15 cellular contexts compared by ENCODE assay signal in genomic region chr1:22884806-22885559, GRCh38.
DNase-seq lines count a peak whose midpoint lies in the region; ATAC-seq lines count a peak whose summit lies in the region.
"Had no signal": no experiment of that assay in that cellular context is flagged by ENCODE, and none has a peak within 500 bp of the region (broad histone marks: within the 10 kb centered on the region; RNA-seq: fewer than 3 reads in every experiment).

No MANE protein-coding gene starts in this region.

- no peak overlapping the region for H3K27ac Mint-ChIP-seq in activated naive CD4-positive, alpha-beta T cell treated with anti-CD3 and anti-CD28 coated beads, Interleukin-2, amount 10 ng/mL, durations not matched to agents 7 days and 5 days
- peak overlapping the region in 1 of 3 donors; percentile 64 for H3K27ac Mint-ChIP-seq in IgD-negative memory B cell
- peak overlapping the region; percentile 66 for H3K27ac Mint-ChIP-seq in activated naive CD8-positive, alpha-beta T cell treated with anti-CD3 and anti-CD28 coated beads, Interleukin-2, amount 10 ng/mL, durations not matched to agents 7 days and 5 days

- CTCF ChIA-PET in activated naive CD4-positive, alpha-beta T cell treated with anti-CD3 and anti-CD28 coated beads, Interleukin-2, amount 10 ng/mL, durations not matched to agents 7 days and 5 days (lab: Charles Lee), result interaction anchor here (1.0 kb wide), 2 partner anchors 9 to 180 kb away, joined by 3 read pairs; no protein-coding TSS in a partner anchor

- no peaks in the 10 kb centered on the region for H3K9me3 Mint-ChIP-seq in activated naive CD4-positive, alpha-beta T cell treated with anti-CD3 and anti-CD28 coated beads, Interleukin-2, amount 10 ng/mL, durations not matched to agents 7 days and 5 days
- H3K9me3 Mint-ChIP-seq in IgD-negative memory B cell, result no peaks in the 10 kb centered on the region
- H3K9me3 Mint-ChIP-seq in activated naive CD8-positive, alpha-beta T cell treated with anti-CD3 and anti-CD28 coated beads, Interleukin-2, amount 10 ng/mL, durations not matched to agents 7 days and 5 days, result no peaks in the 10 kb centered on the region

- peaks cover 29% of the 10 kb centered on the region for H3K27me3 Mint-ChIP-seq in activated naive CD4-positive, alpha-beta T cell treated with anti-CD3 and anti-CD28 coated beads, Interleukin-2, amount 10 ng/mL, durations not matched to agents 7 days and 5 days
- peaks cover 3% of the 10 kb centered on the region for H3K27me3 Mint-ChIP-seq in IgD-negative memory B cell
- H3K27me3 Mint-ChIP-seq in activated naive CD8-positive, alpha-beta T cell treated with anti-CD3 and anti-CD28 coated beads, Interleukin-2, amount 10 ng/mL, durations not matched to agents 7 days and 5 days, result peaks cover 10% of the 10 kb centered on the region

- peak; percentile 45 for DNase-seq in activated naive CD4-positive, alpha-beta T cell treated with anti-CD3 and anti-CD28 coated beads, Interleukin-2, amount 10 ng/mL, durations not matched to agents 7 days and 5 days
- DNase-seq in activated naive CD4-positive, alpha-beta T cell treated with Interleukin-2 at 50 U/mL for 16 hours, result no peak
- peak; percentile 53 for DNase-seq in activated naive CD8-positive, alpha-beta T cell treated with anti-CD3 and anti-CD28 coated beads, Interleukin-2, amount 10 ng/mL, durations not matched to agents 7 days and 5 days
- DNase-seq in stimulated activated naive CD8-positive, alpha-beta T cell treated with anti-CD3 and anti-CD28 coated beads, Interleukin-15, Interleukin-2, amounts not matched to agents 100 U/mL and 50 U/mL, for 24 hours, result peak; percentile 21
- no peak for DNase-seq in pons (ENCODE audit: low spot score)
- no peak for DNase-seq in amniotic stem cell (lab: John Stamatoyannopoulos, UW)
- no peak for DNase-seq in HPDE6-E6E7 (ENCODE audit: extremely low spot score)
- DNase-seq: activated gamma-delta T cell; effector memory CD4-positive, alpha-beta T cell; KBM-7; NCI-H1105 treated with DMSO at 0.1 percent for 48 hours; stomach; T1000 had no signal

- H3K4me3 Mint-ChIP-seq in activated naive CD4-positive, alpha-beta T cell treated with anti-CD3 and anti-CD28 coated beads, Interleukin-2, amount 10 ng/mL, durations not matched to agents 7 days and 5 days, result no peak overlapping the region
- H3K4me3 Mint-ChIP-seq in IgD-negative memory B cell, result peak overlapping the region in 3 of 4 donors; percentile 54 to 90 (median 71)
- H3K4me3 Mint-ChIP-seq in activated naive CD8-positive, alpha-beta T cell treated with anti-CD3 and anti-CD28 coated beads, Interleukin-2, amount 10 ng/mL, durations not matched to agents 7 days and 5 days, result peak overlapping the region; percentile 53

- peak; percentile 65 for ATAC-seq in activated naive CD8-positive, alpha-beta T cell treated with anti-CD3 and anti-CD28 coated beads, Interleukin-2, amount 10 ng/mL, durations not matched to agents 7 days and 5 days (ENCODE audit: low read depth)
- no peak for ATAC-seq in stimulated activated naive CD8-positive, alpha-beta T cell treated with anti-CD3 and anti-CD28 coated beads, Interleukin-15, Interleukin-2, amounts not matched to agents 100 U/mL and 50 U/mL, for 24 hours
- ATAC-seq: left lobe of liver had no signal

- POLR2A ChIA-PET in activated naive CD8-positive, alpha-beta T cell treated with anti-CD3 and anti-CD28 coated beads, Interleukin-2, amount 10 ng/mL, durations not matched to agents 7 days and 5 days (lab: Charles Lee), result interaction anchor here (1.2 kb wide), 1 partner anchor 135 kb away, joined by 3 read pairs; no protein-coding TSS in a partner anchor

- peaks cover 12% of the 10 kb centered on the region for H3K4me1 Mint-ChIP-seq in activated naive CD4-positive, alpha-beta T cell treated with anti-CD3 and anti-CD28 coated beads, Interleukin-2, amount 10 ng/mL, durations not matched to agents 7 days and 5 days
- H3K4me1 Mint-ChIP-seq in IgD-negative memory B cell, result peaks cover 0 to 8% (median 1%) of the 10 kb centered on the region in 3 donors
- H3K4me1 Mint-ChIP-seq in activated naive CD8-positive, alpha-beta T cell treated with anti-CD3 and anti-CD28 coated beads, Interleukin-2, amount 10 ng/mL, durations not matched to agents 7 days and 5 days, result peaks cover 9% of the 10 kb centered on the region

- no peaks in the 10 kb centered on the region for H3K36me3 Mint-ChIP-seq in activated naive CD4-positive, alpha-beta T cell treated with anti-CD3 and anti-CD28 coated beads, Interleukin-2, amount 10 ng/mL, durations not matched to agents 7 days and 5 days
- H3K36me3 Mint-ChIP-seq in IgD-negative memory B cell, result peaks cover 4% of the 10 kb centered on the region
- no peaks in the 10 kb centered on the region for H3K36me3 Mint-ChIP-seq in activated naive CD8-positive, alpha-beta T cell treated with anti-CD3 and anti-CD28 coated beads, Interleukin-2, amount 10 ng/mL, durations not matched to agents 7 days and 5 days

Comparison
In these comparisons a context has a peak if more than half of its experiments do, and no peak if none do; other contexts are left out.
1. DNase-seq: peak in activated naive CD4-positive, alpha-beta T cell treated with anti-CD3 and anti-CD28 coated beads, Interleukin-2, amount 10 ng/mL, durations not matched to agents 7 days and 5 days (single experiment), activated naive CD8-positive, alpha-beta T cell treated with anti-CD3 and anti-CD28 coated beads, Interleukin-2, amount 10 ng/mL, durations not matched to agents 7 days and 5 days (single experiment) and stimulated activated naive CD8-positive, alpha-beta T cell treated with anti-CD3 and anti-CD28 coated beads, Interleukin-15, Interleukin-2, amounts not matched to agents 100 U/mL and 50 U/mL, for 24 hours (single experiment); none in activated naive CD4-positive, alpha-beta T cell treated with Interleukin-2 at 50 U/mL for 16 hours (single experiment), pons (single experiment), amniotic stem cell (single experiment) and HPDE6-E6E7 (single experiment).